ENCODE assay signal across 8 cellular contexts in the genomic region with DNA sequence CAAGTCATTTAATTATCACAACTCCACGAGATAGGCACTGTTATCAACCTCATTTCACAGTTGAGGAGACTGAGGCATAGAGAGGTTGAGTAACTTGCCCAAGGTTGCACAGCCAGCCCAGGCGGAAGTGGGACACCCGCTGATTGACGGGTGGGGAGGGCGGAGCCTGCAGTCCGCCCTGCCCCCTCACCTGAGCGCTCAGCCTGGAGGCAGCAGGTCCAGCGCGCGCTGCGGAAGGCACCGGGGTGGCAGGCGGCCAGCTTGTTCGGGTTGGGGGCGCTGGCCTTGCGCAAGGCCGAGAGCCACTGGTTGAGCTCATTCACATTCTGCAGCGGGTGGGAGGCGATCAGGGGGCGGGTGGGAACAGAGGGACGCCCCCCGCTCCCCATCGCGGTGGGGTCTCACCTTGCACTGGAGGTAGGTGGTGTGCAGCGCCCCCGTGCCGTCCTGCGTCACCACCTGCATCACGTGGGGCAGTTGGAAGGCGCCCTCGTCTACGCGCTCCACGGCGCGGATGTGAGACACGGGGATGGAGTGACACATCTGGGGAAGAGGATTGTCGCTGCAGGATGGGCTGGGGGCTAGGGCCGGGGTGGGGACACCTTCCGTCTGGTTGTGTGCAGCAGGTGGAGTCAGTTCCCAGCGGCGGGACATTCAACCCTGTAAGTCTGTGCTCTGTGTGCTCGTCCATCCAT.
DNase-seq lines count a peak whose midpoint lies in the region; ATAC-seq lines count a peak whose summit lies in the region.

No MANE protein-coding gene starts in this region.

- DNase-seq in activated CD4-positive, alpha-beta T cell treated with anti-CD3 and anti-CD28 coated beads for 4 hours: peak; percentile 56 to 62
- peak; percentile 53 for DNase-seq in effector CD4-positive, alpha-beta T cell
- peak; percentile 56 to 65 for DNase-seq in stimulated activated CD4-positive, alpha-beta T cell treated with anti-CD3 and anti-CD28 coated beads, Interleukin-15, amount 100 ng/mL, for 48 hours (ENCODE audit: low read depth in 2 of 2)
- no peak for DNase-seq in inferior parietal cortex (ENCODE audit: extremely low spot score)

- ATAC-seq in GM19372 (IDR thresholded peaks at IDR 0.05; ENCODE audit: low read depth, unreplicated experiment) (peak; percentile 80), GM18909 (IDR thresholded peaks at IDR 0.05; ENCODE audit: poor library complexity, unreplicated experiment) (no peak), GM19395 (IDR thresholded peaks at IDR 0.05; ENCODE audit: unreplicated experiment) (no peak), GM21447 (IDR thresholded peaks at IDR 0.05; ENCODE audit: unreplicated experiment) (no peak)
